Comparison of ENCODE assay signal across 10 cellular contexts in genomic region chr3:44021646-44022594, GRCh38.
A peak's percentile ranks its signal among the peaks of the same experiment; 100 is the strongest.
DNase-seq lines count a peak whose midpoint lies in the region; ATAC-seq and TF ChIP-seq lines count a peak whose summit lies in the region.
"Had no signal": no experiment of that assay in that cellular context is flagged by ENCODE, and none has a peak within 500 bp of the region (broad histone marks: within the 10 kb centered on the region; RNA-seq: fewer than 3 reads in every experiment).

No MANE protein-coding gene starts in this region.

- no peaks in the 10 kb centered on the region for H3K36me3 ChIP-seq in ES-I3 (ENCODE audit: insufficient read depth, low read length)
- H3K36me3 ChIP-seq in trophoblast cell (ENCODE audit: control insufficient read depth in 1 of 2, insufficient read depth in 2 of 2, low read length in 2 of 2) = no peaks in the 10 kb centered on the region

- H2BK120ac ChIP-seq in trophoblast cell (ENCODE audit: insufficient read depth, low read length, poor library complexity) = no peak overlapping the region

- peak overlapping the region; percentile 51 for H3K4me2 ChIP-seq in trophoblast cell (ENCODE audit: low read length)

- no peak overlapping the region for H4K91ac ChIP-seq in trophoblast cell (ENCODE audit: low read depth, low read length)

- H3K27ac ChIP-seq in trophoblast cell (ENCODE audit: low read depth, low read length) = no peak overlapping the region

- no peak overlapping the region for H3K18ac ChIP-seq in trophoblast cell (ENCODE audit: low read length)

- no peak overlapping the region for H3K14ac ChIP-seq in trophoblast cell (ENCODE audit: low read length)

- H3K79me1 ChIP-seq in trophoblast cell (ENCODE audit: low read length) = no peaks in the 10 kb centered on the region

- H4K12ac ChIP-seq in trophoblast cell (ENCODE audit: low read depth, low read length) = no peak overlapping the region

- H3K4me3 ChIP-seq in fibroblast of the aortic adventitia (ENCODE audit: low read depth, low read length) = peak overlapping the region; percentile 67
- H3K4me3 ChIP-seq in trophoblast cell (ENCODE audit: low read depth, low read length) = no peak overlapping the region

- H2AFZ ChIP-seq in trophoblast cell (ENCODE audit: insufficient read depth, low read length, poor library complexity) = no peak overlapping the region

- H3K4me1 ChIP-seq in ES-I3 (ENCODE audit: insufficient read depth, low read length) (peaks cover 9% of the 10 kb centered on the region), trophoblast cell (ENCODE audit: control insufficient read depth in 1 of 2, insufficient read depth in 2 of 2, low read length in 2 of 2) (peaks cover 4 to 13% of the 10 kb centered on the region in 2 experiments)

- H3K9ac ChIP-seq in ES-I3 (ENCODE audit: low read depth, low read length) (peak overlapping the region; percentile 58; the same call in 1 of the 2 replicates), trophoblast cell (ENCODE audit: low read length) (no peak overlapping the region)

- no peak overlapping the region for H2AK5ac ChIP-seq in trophoblast cell (ENCODE audit: low read length)

- no peak overlapping the region for H4K8ac ChIP-seq in trophoblast cell (ENCODE audit: low read depth, low read length)

- DNase-seq in fibroblast of the aortic adventitia (ENCODE audit: low read depth) = peak; percentile 34
- DNase-seq in trophoblast cell = no peak
- no peak for DNase-seq in NOMO-1 treated with dmso at 0.1 percent for 144 hours (lab: John Stamatoyannopoulos, UW; ENCODE audit: unreplicated experiment)
- DNase-seq in cerebellar cortex (ENCODE audit: low spot score) = no peak
- DNase-seq: NCI-H1436 had no signal

- WGBS in trophoblast cell (ENCODE audit: extremely low coverage, insufficient coverage, insufficient read length) = no CpG with 5 or more reads among the region's 53 CpGs

- H3K23ac ChIP-seq in trophoblast cell (ENCODE audit: low read length) = no peak overlapping the region

- peaks cover 17% of the 10 kb centered on the region for H3K27me3 ChIP-seq in trophoblast cell (ENCODE audit: insufficient read depth, low read length)

- no peaks in the 10 kb centered on the region for H3K79me2 ChIP-seq in trophoblast cell (ENCODE audit: control insufficient read depth, insufficient read depth, low read length, poor library complexity)

- no peak for TF ChIP-seq CTCF in fibroblast of the aortic adventitia (IDR thresholded peaks at IDR 0.05; ENCODE audit: insufficient read depth, low read length)

- H2BK12ac ChIP-seq in trophoblast cell (ENCODE audit: low read length) = no peak overlapping the region

- H3K9me3 ChIP-seq in ES-I3 (ENCODE audit: control insufficient read depth, insufficient read depth, low read length) = no peaks in the 10 kb centered on the region
- H3K9me3 ChIP-seq in trophoblast cell (ENCODE audit: insufficient read depth, low read depth, low read length) = peaks cover 2% of the 10 kb centered on the region

- ATAC-seq in SK-N-SH treated with all-trans-retinoic acid at 6 μM for 48 hours (peak; percentile 84), GM19351 (IDR thresholded peaks at IDR 0.05; ENCODE audit: unreplicated experiment) (no peak), HG03280 (IDR thresholded peaks at IDR 0.05; ENCODE audit: unreplicated experiment) (no peak)
- ATAC-seq: sciatic nerve had no signal

- no peak overlapping the region for H2BK5ac ChIP-seq in trophoblast cell (ENCODE audit: low read depth, low read length, poor library complexity)

- H3K4ac ChIP-seq in trophoblast cell (ENCODE audit: low read depth, low read length) = no peak overlapping the region

TF ChIP-seq in SK-N-SH treated with all-trans-retinoic acid at 6 μM for 48 hours, 23 proteins besides CTCF, POLR2A, EP300 and RAD21:
- no peak for TF ChIP-seq CSRNP3 (CRISPR knock-in tag; IDR thresholded peaks at IDR 0.05)
- no peak for TF ChIP-seq ISL1 (CRISPR knock-in tag; IDR thresholded peaks at IDR 0.05)
- TF ChIP-seq ZNF70 (CRISPR knock-in tag; IDR thresholded peaks at IDR 0.05) = no peak; the same call in 1 of the 2 replicates
- TF ChIP-seq PATZ1 (CRISPR knock-in tag; IDR thresholded peaks at IDR 0.05; ENCODE audit: borderline replicate concordance) = no peak
- no peak for TF ChIP-seq ZFP3 (CRISPR knock-in tag; IDR thresholded peaks at IDR 0.05)
- no peak for TF ChIP-seq POU6F1 (CRISPR knock-in tag; IDR thresholded peaks at IDR 0.05; ENCODE audit: borderline replicate concordance, low read depth)
- TF ChIP-seq ZNF565 (CRISPR knock-in tag; conservative IDR thresholded peaks at IDR 0.05; ENCODE audit: low read depth) = no peak
- TF ChIP-seq ZFP30 (CRISPR knock-in tag; IDR thresholded peaks at IDR 0.05) = no peak
- TF ChIP-seq TSHZ2 (CRISPR knock-in tag; IDR thresholded peaks at IDR 0.05) = no peak
- no peak for TF ChIP-seq TCF4 (CRISPR knock-in tag; IDR thresholded peaks at IDR 0.05; ENCODE audit: borderline replicate concordance)
- TF ChIP-seq PPARA (CRISPR knock-in tag; IDR thresholded peaks at IDR 0.05; ENCODE audit: borderline replicate concordance) = no peak
- no peak for TF ChIP-seq OSR1 (CRISPR knock-in tag; IDR thresholded peaks at IDR 0.05)
- no peak for TF ChIP-seq ZNF8 (CRISPR knock-in tag; IDR thresholded peaks at IDR 0.05)
